ENCODE assay signal across 18 cellular contexts in genomic region chr19:7263521-7263920, GRCh38. TPM values are rescaled to one million over a fixed set of nuclear protein-coding genes. Genes with fewer than 3 reads are reported as not detected.
DNase-seq lines count a peak whose midpoint lies in the region; ATAC-seq and TF ChIP-seq lines count a peak whose summit lies in the region.
"Had no signal": no experiment of that assay in that cellular context is flagged by ENCODE, and none has a peak within 500 bp of the region (broad histone marks: within the 10 kb centered on the region; RNA-seq: fewer than 3 reads in every experiment).

No MANE protein-coding gene starts in this region.

- no peak for TF ChIP-seq CTCF in gastrocnemius medialis (IDR thresholded peaks at IDR 0.05 in 4 of 5, conservative IDR thresholded peaks at IDR 0.05 in 1 of 5)
- TF ChIP-seq CTCF in BE2C (IDR thresholded peaks at IDR 0.05; ENCODE audit: low read depth, low read length): no peak

- peaks cover 100% of the 10 kb centered on the region for H4K20me1 ChIP-seq in BLaER1

- DNase-seq in midbrain (lab: John Stamatoyannopoulos, UW): peak; percentile 8
- no peak for DNase-seq in gastrocnemius medialis
- no peak for DNase-seq in BE2C
- DNase-seq in NCI-H2029 (lab: John Stamatoyannopoulos, UW): no peak
- DNase-seq in NCI-H146 treated with DMSO at 0.1 percent for 48 hours (lab: John Stamatoyannopoulos, UW; ENCODE audit: unreplicated experiment): no peak
- DNase-seq: Calu3; CD8-positive, alpha-beta T cell; DMS53; H7; HFFc6; MV-4-11; NCI-H2029 treated with DMSO at 0.1 percent for 48 hours; Peyer's patch had no signal

- H3K27ac ChIP-seq in BLaER1 (peak overlapping the region; percentile 59), cingulate gyrus (ENCODE audit: low read depth, low read length) (peak overlapping the region; percentile 73), gastrocnemius medialis (peak overlapping the region in 3 of 4 donors; percentile 3 to 77 (median 33))
- H3K27ac ChIP-seq: KMS-11, Peyer's patch, SJSA1 had no signal

- in situ Hi-C loops in gastrocnemius medialis (cut with MboI; ENCODE audit: low sequenced_read_pairs in 4 of 4): no loop called here

- H3K36me3 ChIP-seq in BLaER1 (peaks cover 100% of the 10 kb centered on the region), gastrocnemius medialis (peaks cover 0 to 13% of the 10 kb centered on the region in 2 donors), BE2C (peaks cover 6% of the 10 kb centered on the region)
- H3K36me3 ChIP-seq: SJSA1 had no signal

- H3K4me1 ChIP-seq in BLaER1 (peaks cover 70% of the 10 kb centered on the region), gastrocnemius medialis (peaks cover 39 to 66% of the 10 kb centered on the region in 2 donors), BE2C (no peaks in the 10 kb centered on the region)
- H3K4me1 ChIP-seq: SJSA1 had no signal

- intact Hi-C loops in gastrocnemius medialis (cut with DNase I; ENCODE audit: low total_unique reads): no loop called here

- no peak for TF ChIP-seq POLR2A in gastrocnemius medialis (IDR thresholded peaks at IDR 0.05)

- H3K4me2 ChIP-seq in BLaER1: peak overlapping the region; percentile 56
- H3K4me2 ChIP-seq: KMS-11 had no signal

- H3K27me3 ChIP-seq in BLaER1 (no peaks in the 10 kb centered on the region), gastrocnemius medialis (no peaks in the 10 kb centered on the region), BE2C (no peaks in the 10 kb centered on the region)
- H3K27me3 ChIP-seq: Peyer's patch, SJSA1 had no signal

- peaks cover 21% of the 10 kb centered on the region for H3K9me3 ChIP-seq in BLaER1
- no peaks in the 10 kb centered on the region for H3K9me3 ChIP-seq in gastrocnemius medialis
- H3K9me3 ChIP-seq in BE2C: no peaks in the 10 kb centered on the region
- H3K9me3 ChIP-seq: Peyer's patch, SJSA1 had no signal

- ATAC-seq in gastrocnemius medialis: no peak
- ATAC-seq in HG02610 (IDR thresholded peaks at IDR 0.05; ENCODE audit: unreplicated experiment): no peak
- ATAC-seq: CD8-positive, alpha-beta T cell had no signal

- no peak overlapping the region for H3K4me3 ChIP-seq in BLaER1
- no peak overlapping the region for H3K4me3 ChIP-seq in gastrocnemius medialis
- H3K4me3 ChIP-seq in BE2C (ENCODE audit: low read depth, low read length): no peak overlapping the region
- H3K4me3 ChIP-seq: Peyer's patch, SJSA1 had no signal

- H3K9ac ChIP-seq in BLaER1: 0 out of 2 replicates have a peak overlapping the region, but pooled peaks have one; percentile 13
- H3K9ac ChIP-seq: KMS-11 had no signal

RNA-seq across cellular contexts. Expression of gene INSR, which starts 30.7 kb away (rescaled TPM):
- total RNA-seq in gastrocnemius medialis: 100 to 1,000 TPM in 1 of 4 donors, 10 to 100 TPM in 3; 54.0 to 226 (median 71.1) TPM
- polyA plus RNA-seq in BE2C (2012; ENCODE audit: insufficient read depth, insufficient read length, low read depth): 6.8 TPM
